Comparison of ENCODE assay signal across 1 cellular context in genomic region chrX:44310227-44310626, GRCh38.
TF ChIP-seq lines count a peak whose summit lies in the region.

No MANE protein-coding gene starts in this region.

TF ChIP-seq in K562, 482 proteins besides CTCF, POLR2A, EP300 and RAD21 (continued from another document):
- TF ChIP-seq, protein P1, sequence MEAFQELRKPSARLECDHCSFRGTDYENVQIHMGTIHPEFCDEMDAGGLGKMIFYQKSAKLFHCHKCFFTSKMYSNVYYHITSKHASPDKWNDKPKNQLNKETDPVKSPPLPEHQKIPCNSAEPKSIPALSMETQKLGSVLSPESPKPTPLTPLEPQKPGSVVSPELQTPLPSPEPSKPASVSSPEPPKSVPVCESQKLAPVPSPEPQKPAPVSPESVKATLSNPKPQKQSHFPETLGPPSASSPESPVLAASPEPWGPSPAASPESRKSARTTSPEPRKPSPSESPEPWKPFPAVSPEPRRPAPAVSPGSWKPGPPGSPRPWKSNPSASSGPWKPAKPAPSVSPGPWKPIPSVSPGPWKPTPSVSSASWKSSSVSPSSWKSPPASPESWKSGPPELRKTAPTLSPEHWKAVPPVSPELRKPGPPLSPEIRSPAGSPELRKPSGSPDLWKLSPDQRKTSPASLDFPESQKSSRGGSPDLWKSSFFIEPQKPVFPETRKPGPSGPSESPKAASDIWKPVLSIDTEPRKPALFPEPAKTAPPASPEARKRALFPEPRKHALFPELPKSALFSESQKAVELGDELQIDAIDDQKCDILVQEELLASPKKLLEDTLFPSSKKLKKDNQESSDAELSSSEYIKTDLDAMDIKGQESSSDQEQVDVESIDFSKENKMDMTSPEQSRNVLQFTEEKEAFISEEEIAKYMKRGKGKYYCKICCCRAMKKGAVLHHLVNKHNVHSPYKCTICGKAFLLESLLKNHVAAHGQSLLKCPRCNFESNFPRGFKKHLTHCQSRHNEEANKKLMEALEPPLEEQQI (IDR thresholded peaks at IDR 0.05): 0 out of 2 replicates have a peak, but pooled peaks have one; percentile 22
- no peak for TF ChIP-seq MNT (conservative IDR thresholded peaks at IDR 0.05)
